19 cellular contexts compared by ENCODE assay signal in the genomic region with DNA sequence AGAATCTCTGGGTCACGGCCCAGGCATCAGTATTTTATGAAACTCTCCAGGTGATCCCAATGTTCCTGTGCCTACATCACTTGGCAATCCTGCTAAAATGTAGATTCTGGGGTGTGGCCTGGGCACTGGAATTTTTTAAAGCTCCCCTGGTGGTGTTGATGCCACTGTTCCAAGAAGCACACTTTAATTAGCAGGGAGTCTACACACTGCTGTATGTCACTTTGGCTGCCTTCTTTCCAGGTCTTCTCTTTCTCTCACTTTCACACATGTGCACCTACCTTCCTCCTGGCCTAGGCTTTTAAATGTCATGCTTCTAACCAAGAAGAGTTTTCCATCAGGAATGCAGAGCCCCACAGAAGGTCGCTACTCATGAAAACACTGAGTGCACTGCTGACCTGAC.
A peak's percentile ranks its signal among the peaks of the same experiment; 100 is the strongest.
DNase-seq lines count a peak whose midpoint lies in the region; ATAC-seq and TF ChIP-seq lines count a peak whose summit lies in the region.
"Had no signal": no experiment of that assay in that cellular context is flagged by ENCODE, and none has a peak within 500 bp of the region (broad histone marks: within the 10 kb centered on the region; RNA-seq: fewer than 3 reads in every experiment).

No MANE protein-coding gene starts in this region.

- intact Hi-C loops in esophagus muscularis mucosa (cut with DNase I) = no loop called here
- intact Hi-C loops in left lung (cut with DNase I) = no loop called here

- no peak overlapping the region for H3K27ac ChIP-seq in esophagus muscularis mucosa (replicated peaks in 1 of 4)
- H3K27ac ChIP-seq in left lung = no peak overlapping the region
- H3K27ac ChIP-seq: 22Rv1; A549; BLaER1 treated with 17β-estradiol and CSF1 and Interleukin-3, amounts not matched to agents 10 nM and 100 nM; C4-2B had no signal

- H3K4me1 ChIP-seq in esophagus muscularis mucosa = no peaks in the 10 kb centered on the region
- no peaks in the 10 kb centered on the region for H3K4me1 ChIP-seq in left lung
- H3K4me1 ChIP-seq: A549; BLaER1 treated with 17β-estradiol and CSF1 and Interleukin-3, amounts not matched to agents 10 nM and 100 nM had no signal

- H3K4me3 ChIP-seq in esophagus muscularis mucosa (no peak overlapping the region), left lung (no peak overlapping the region)
- H3K4me3 ChIP-seq: A549; BLaER1 treated with 17β-estradiol and CSF1 and Interleukin-3, amounts not matched to agents 10 nM and 100 nM had no signal

- TF ChIP-seq EP300 in esophagus muscularis mucosa (IDR thresholded peaks at IDR 0.05) = no peak

- TF ChIP-seq CTCF in esophagus muscularis mucosa (IDR thresholded peaks at IDR 0.05) = no peak
- no peak for TF ChIP-seq CTCF in osteocyte (IDR thresholded peaks at IDR 0.05)
- no peak for TF ChIP-seq CTCF in progenitor cell of endocrine pancreas (IDR thresholded peaks at IDR 0.05; ENCODE audit: unreplicated experiment)
- no peak for TF ChIP-seq CTCF in left lung (IDR thresholded peaks at IDR 0.05)

- ATAC-seq in HG02970 (IDR thresholded peaks at IDR 0.05; ENCODE audit: low FRiP score, unreplicated experiment) (no peak), left lung (no peak)
- ATAC-seq: A549; CD8-positive, alpha-beta T cell had no signal

- H3K27ac Mint-ChIP-seq in osteocyte (ENCODE audit: unreplicated experiment) (no peak overlapping the region), progenitor cell of endocrine pancreas (no peak overlapping the region)
- H3K27ac Mint-ChIP-seq: B cell; CD4-positive, alpha-beta T cell; CD8-positive, alpha-beta T cell had no signal

- H3K36me3 Mint-ChIP-seq in osteocyte (ENCODE audit: unreplicated experiment) (no peaks in the 10 kb centered on the region), progenitor cell of endocrine pancreas (ENCODE audit: insufficient read depth) (peaks cover 2% of the 10 kb centered on the region)
- H3K36me3 Mint-ChIP-seq: CD8-positive, alpha-beta T cell had no signal

- TF ChIP-seq POLR2A in esophagus muscularis mucosa (IDR thresholded peaks at IDR 0.05; ENCODE audit: low read depth) = no peak

- H3K27me3 ChIP-seq in esophagus muscularis mucosa = no peaks in the 10 kb centered on the region
- H3K27me3 ChIP-seq in left lung = no peaks in the 10 kb centered on the region
- H3K27me3 ChIP-seq: BLaER1 treated with 17β-estradiol and CSF1 and Interleukin-3, amounts not matched to agents 10 nM and 100 nM had no signal

- 92% methylated on average over 2 of the region's 2 CpGs for WGBS in esophagus muscularis mucosa

- H3K36me3 ChIP-seq in esophagus muscularis mucosa (no peaks in the 10 kb centered on the region), left lung (no peaks in the 10 kb centered on the region)
- H3K36me3 ChIP-seq: BLaER1 treated with 17β-estradiol and CSF1 and Interleukin-3, amounts not matched to agents 10 nM and 100 nM had no signal

- DNase-seq in activated CD8-positive, alpha-beta memory T cell treated with anti-CD3 and anti-CD28 coated beads for 24 hours = peak; percentile 33
- no peak for DNase-seq in activated CD8-positive, alpha-beta memory T cell treated with anti-CD3 and anti-CD28 coated beads, Interleukin-2, amount 50 U/mL, for 4 hours
- peak; percentile 90 for DNase-seq in esophagus muscularis mucosa (ENCODE audit: extremely low spot score)
- peak; percentile 36 for DNase-seq in osteocyte (ENCODE audit: extremely low spot score, unreplicated experiment)
- DNase-seq in progenitor cell of endocrine pancreas (ENCODE audit: low spot score, unreplicated experiment) = no peak
- DNase-seq in left lung = no peak
- DNase-seq: AML-193; Caco-2; Calu3; CD4-positive, alpha-beta T cell; CD8-positive, alpha-beta T cell; DMS79 treated with DMSO at 0.1 percent for 48 hours; GF-D8 had no signal

- no peak overlapping the region for H3K4me3 Mint-ChIP-seq in osteocyte (ENCODE audit: unreplicated experiment)
- no peak overlapping the region for H3K4me3 Mint-ChIP-seq in progenitor cell of endocrine pancreas (ENCODE audit: low read depth)
- H3K4me3 Mint-ChIP-seq: B cell; CD4-positive, alpha-beta T cell; CD8-positive, alpha-beta T cell had no signal

- peaks cover 22% of the 10 kb centered on the region for H3K27me3 Mint-ChIP-seq in osteocyte (ENCODE audit: unreplicated experiment)
- H3K27me3 Mint-ChIP-seq in progenitor cell of endocrine pancreas = peaks cover 4% of the 10 kb centered on the region
- H3K27me3 Mint-ChIP-seq: CD4-positive, alpha-beta T cell had no signal

- no peaks in the 10 kb centered on the region for H3K4me1 Mint-ChIP-seq in osteocyte (ENCODE audit: unreplicated experiment)
- no peaks in the 10 kb centered on the region for H3K4me1 Mint-ChIP-seq in progenitor cell of endocrine pancreas (ENCODE audit: low read depth)
- H3K4me1 Mint-ChIP-seq: B cell had no signal

- H3K9me3 Mint-ChIP-seq in osteocyte (ENCODE audit: unreplicated experiment) = peaks cover 8% of the 10 kb centered on the region
- H3K9me3 Mint-ChIP-seq in progenitor cell of endocrine pancreas (ENCODE audit: low read depth) = peaks cover 3% of the 10 kb centered on the region
- H3K9me3 Mint-ChIP-seq: CD4-positive, alpha-beta T cell; CD8-positive, alpha-beta T cell had no signal

- H3K9me3 ChIP-seq in esophagus muscularis mucosa (no peaks in the 10 kb centered on the region), left lung (no peaks in the 10 kb centered on the region)
- H3K9me3 ChIP-seq: BLaER1 treated with 17β-estradiol and CSF1 and Interleukin-3, amounts not matched to agents 10 nM and 100 nM; Caco-2 had no signal

Comparison
In these comparisons a context has a peak if more than half of its experiments do, and no peak if none do; other contexts are left out.
1. DNase-seq: peak in activated CD8-positive, alpha-beta memory T cell treated with anti-CD3 and anti-CD28 coated beads for 24 hours (single experiment), esophagus muscularis mucosa (single experiment) and osteocyte (single experiment); none in activated CD8-positive, alpha-beta memory T cell treated with anti-CD3 and anti-CD28 coated beads, Interleukin-2, amount 50 U/mL, for 4 hours (single experiment), progenitor cell of endocrine pancreas (single experiment) and left lung (0 of 2).